Comparison of ENCODE assay signal across 1 cellular context in genomic region chr11:9616858-9617257, GRCh38.
TF ChIP-seq lines count a peak whose summit lies in the region.

No MANE protein-coding gene starts in this region.

TF ChIP-seq in H1, 55 proteins besides CTCF, POLR2A, EP300 and RAD21:
- TF ChIP-seq JUN (IDR thresholded peaks at IDR 0.05; ENCODE audit: low read depth, low read length) (no peak), TBP (IDR thresholded peaks at IDR 0.05; ENCODE audit: low read depth, low read length) (no peak), CHD7 (IDR thresholded peaks at IDR 0.05; ENCODE audit: insufficient replicate concordance, low read length) (no peak), SIRT6 (IDR thresholded peaks at IDR 0.05; ENCODE audit: low read length) (no peak), TEAD4 (IDR thresholded peaks at IDR 0.05; ENCODE audit: low read depth, low read length) (no peak), ASH2L (IDR thresholded peaks at IDR 0.05; ENCODE audit: low read length) (no peak), POU5F1 (IDR thresholded peaks at IDR 0.05; ENCODE audit: low read depth, low read length) (no peak), KDM1A (IDR thresholded peaks at IDR 0.05; ENCODE audit: borderline replicate concordance, low read length) (no peak), SIX5 (IDR thresholded peaks at IDR 0.05; ENCODE audit: low read depth, low read length) (no peak), TAF7 (optimal IDR thresholded peaks at IDR 0.05; ENCODE audit: borderline replicate concordance, low read depth, low read length) (no peak), CEBPB (IDR thresholded peaks at IDR 0.05; ENCODE audit: low read depth, low read length) (no peak), HDAC6 (IDR thresholded peaks at IDR 0.05; ENCODE audit: low read depth, low read length) (no peak), RNF2 (IDR thresholded peaks at IDR 0.05; ENCODE audit: borderline replicate concordance, low read depth, low read length, missing control alignments, poor library complexity, severe bottlenecking) (no peak), CTBP2 (IDR thresholded peaks at IDR 0.05; ENCODE audit: borderline replicate concordance, insufficient read depth, insufficient read length, low read length) (no peak), BRCA1 (IDR thresholded peaks at IDR 0.05; ENCODE audit: low read depth, low read length) (no peak), SP4 (IDR thresholded peaks at IDR 0.05; ENCODE audit: low read length) (no peak), MAX (IDR thresholded peaks at IDR 0.05) (no peak), SP2 (IDR thresholded peaks at IDR 0.05; ENCODE audit: low read length) (no peak), E2F6 (IDR thresholded peaks at IDR 0.05) (no peak), SRF (IDR thresholded peaks at IDR 0.05; ENCODE audit: low read depth, low read length) (no peak)
